Comparison of ENCODE assay signal across 13 cellular contexts in the genomic region with DNA sequence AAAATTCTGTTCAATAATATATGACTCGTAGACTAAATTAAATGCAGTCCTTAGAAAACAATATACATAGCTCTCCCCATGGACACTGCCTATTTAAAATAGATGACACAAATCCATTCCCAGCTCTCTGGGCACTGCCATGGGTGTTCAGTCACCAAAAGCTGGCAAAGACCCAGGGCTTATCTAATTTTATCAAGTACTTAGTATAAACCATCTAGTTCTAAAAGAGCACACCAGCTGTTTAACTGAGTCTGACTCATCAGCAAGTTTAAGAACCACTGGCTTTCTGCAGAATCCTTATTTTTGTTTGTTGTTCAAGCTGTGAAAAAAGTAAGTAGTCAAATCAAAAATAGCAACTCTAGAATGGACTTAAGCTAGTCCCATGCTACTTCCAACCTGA.
DNase-seq lines count a peak whose midpoint lies in the region; ATAC-seq and TF ChIP-seq lines count a peak whose summit lies in the region.
"Had no signal": no experiment of that assay in that cellular context is flagged by ENCODE, and none has a peak within 500 bp of the region (broad histone marks: within the 10 kb centered on the region; RNA-seq: fewer than 3 reads in every experiment).

No MANE protein-coding gene starts in this region.

- no peak overlapping the region for H3K4me3 ChIP-seq in ascending aorta
- H3K4me3 ChIP-seq: GM23338 had no signal

- intact Hi-C loops in ascending aorta (cut with DNase I), result loop anchor here (5.0 kb wide), 1 partner anchor 265 kb away; no protein-coding TSS in a partner anchor

- no peaks in the 10 kb centered on the region for H3K27me3 ChIP-seq in ascending aorta
- H3K27me3 ChIP-seq: neutrophil had no signal

- H3K4me1 ChIP-seq in ascending aorta, result peaks cover 0 to 16% of the 10 kb centered on the region in 2 donors

- DNase-seq in GM03348 (ENCODE audit: low spot score) (peak; percentile 31), ascending aorta (ENCODE audit: low spot score in 2 of 2) (peak in 1 of 2 donors; percentile 75), inferior parietal cortex (ENCODE audit: extremely low spot score) (peak; percentile 82), HPDE6-E6E7 (ENCODE audit: extremely low spot score) (no peak), ecto neural progenitor cell (ENCODE audit: low spot score) (no peak), NCI-H2227 (lab: John Stamatoyannopoulos, UW; ENCODE audit: unreplicated experiment) (no peak)
- DNase-seq: activated CD8-positive, alpha-beta memory T cell treated with anti-CD3 and anti-CD28 coated beads, Interleukin-2, amount 50 U/mL, for 4 hours; cortex of kidney; NCI-H1694 treated with DMSO at 0.1 percent for 48 hours had no signal

- peak overlapping the region; percentile 17; the same call in 1 of the 2 replicates for H3K27ac ChIP-seq in 22Rv1
- H3K27ac ChIP-seq in ascending aorta, result peak overlapping the region; percentile 17 to 63
- H3K27ac ChIP-seq: neutrophil had no signal

- peaks cover 44 to 63% of the 10 kb centered on the region in 2 donors for H3K36me3 ChIP-seq in ascending aorta

- TF ChIP-seq CTCF in 22Rv1 (IDR thresholded peaks at IDR 0.05) (no peak), ascending aorta (IDR thresholded peaks at IDR 0.05) (no peak)

- no peaks in the 10 kb centered on the region for H3K9me3 ChIP-seq in ascending aorta
- H3K9me3 ChIP-seq: neutrophil had no signal

- ATAC-seq in GM18909 (IDR thresholded peaks at IDR 0.05; ENCODE audit: poor library complexity, unreplicated experiment), result no peak
- ATAC-seq: GM23338 had no signal

Comparison
In these comparisons a context has a peak if more than half of its experiments do, and no peak if none do; other contexts are left out.
1. DNase-seq: peak in GM03348 (single experiment) and inferior parietal cortex (single experiment); none in HPDE6-E6E7 (single experiment), ecto neural progenitor cell (single experiment) and NCI-H2227 (single experiment).